13 cellular contexts compared by ENCODE assay signal in the genomic region with DNA sequence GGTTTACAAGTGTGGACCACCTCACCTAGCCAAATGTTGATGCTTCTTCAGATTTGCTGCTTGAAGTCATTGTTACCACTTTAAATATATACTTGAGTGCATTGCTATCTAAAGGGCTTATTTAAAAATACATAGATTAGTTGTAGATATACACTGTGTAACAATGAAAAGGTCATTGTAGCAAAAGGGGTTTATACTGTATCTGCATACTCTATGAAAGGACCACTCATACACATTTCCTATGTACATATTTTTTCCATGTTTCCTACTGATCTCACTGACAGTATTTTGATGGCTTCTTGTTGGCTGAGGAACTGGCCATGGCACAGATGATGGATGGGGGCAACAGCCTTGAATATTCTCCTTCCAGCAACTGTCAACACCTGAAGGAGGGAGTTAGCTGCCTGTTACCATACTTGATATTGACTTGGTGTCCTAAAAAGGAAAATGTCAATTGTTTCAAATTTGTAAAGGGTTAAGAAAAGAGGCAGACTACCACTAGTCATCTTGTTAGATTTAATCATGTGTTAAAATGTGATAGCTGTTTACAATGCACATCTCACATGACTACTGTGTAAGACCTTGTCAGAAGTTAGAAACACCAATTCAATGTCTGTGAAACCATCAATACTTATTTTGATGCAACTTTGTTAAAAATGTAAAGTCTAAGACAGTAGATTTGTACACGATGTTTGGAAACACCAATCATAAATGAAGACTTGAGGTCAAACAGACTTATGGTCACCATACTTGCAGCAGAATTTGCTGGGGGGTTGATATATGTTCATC. TPM values are rescaled to one million over a fixed set of nuclear protein-coding genes. Genes with fewer than 3 reads are reported as not detected.
A peak's percentile ranks its signal among the peaks of the same experiment; 100 is the strongest.
DNase-seq lines count a peak whose midpoint lies in the region; ATAC-seq, FAIRE-seq and TF ChIP-seq lines count a peak whose summit lies in the region.
"Had no signal": no experiment of that assay in that cellular context is flagged by ENCODE, and none has a peak within 500 bp of the region (broad histone marks: within the 10 kb centered on the region; RNA-seq: fewer than 3 reads in every experiment).

No MANE protein-coding gene starts in this region.

- H3K4me1 Mint-ChIP-seq in activated naive CD8-positive, alpha-beta T cell treated with anti-CD3 and anti-CD28 coated beads, Interleukin-2, amount 50 U/mL, for 24 hours: peaks cover 60% of the 10 kb centered on the region

- no peak for DNase-seq in GM12891 (ENCODE audit: insufficient read length, low spot score)
- DNase-seq in MM.1S: no peak
- DNase-seq in activated naive CD8-positive, alpha-beta T cell treated with anti-CD3 and anti-CD28 coated beads, Interleukin-2, amount 50 U/mL, for 24 hours: no peak
- DNase-seq in psoas muscle: no peak
- no peak for DNase-seq in pancreas
- no peak for DNase-seq in NCI-H1092 (lab: John Stamatoyannopoulos, UW)
- DNase-seq in effector CD4-positive, alpha-beta T cell: no peak
- DNase-seq in DMS79 treated with DMSO at 0.1 percent for 48 hours (lab: John Stamatoyannopoulos, UW): no peak
- DNase-seq: activated gamma-delta T cell treated with Interleukin-2 at 50 U/mL for 16 hours, DMS53, MG63 had no signal

- H3F3A ChIP-seq in MM.1S (ENCODE audit: insufficient read depth, low read length): peaks cover 27% of the 10 kb centered on the region

- H3K27ac Mint-ChIP-seq in activated naive CD8-positive, alpha-beta T cell treated with anti-CD3 and anti-CD28 coated beads, Interleukin-2, amount 50 U/mL, for 24 hours: peak overlapping the region; percentile 86

- peaks cover 20% of the 10 kb centered on the region for H3K4me1 ChIP-seq in MM.1S (ENCODE audit: low read length)
- peaks cover 60% of the 10 kb centered on the region for H3K4me1 ChIP-seq in psoas muscle
- H3K4me1 ChIP-seq in pancreas: peaks cover 0 to 13% (median 7%) of the 10 kb centered on the region in 3 donors

- H3K9me3 ChIP-seq in MM.1S (replicated peaks; ENCODE audit: insufficient read depth, low read length): no peaks in the 10 kb centered on the region
- no peaks in the 10 kb centered on the region for H3K9me3 ChIP-seq in psoas muscle
- H3K9me3 ChIP-seq in pancreas: no peaks in the 10 kb centered on the region
- H3K9me3 ChIP-seq: MG63, tibial nerve had no signal

- no peak overlapping the region for H2AFZ ChIP-seq in MM.1S (ENCODE audit: low read length)

- H3K9me2 ChIP-seq in MM.1S (replicated peaks; ENCODE audit: insufficient read depth, low read length): no peaks in the 10 kb centered on the region

- intact Hi-C loops in psoas muscle (cut with DNase I): no loop called here
- intact Hi-C loops in pancreas (cut with DNase I): no loop called here

- TF ChIP-seq POLR2A in GM12891 (IDR thresholded peaks at IDR 0.05; ENCODE audit: low read depth, low read length): no peak

- ATAC-seq in activated naive CD8-positive, alpha-beta T cell treated with anti-CD3 and anti-CD28 coated beads, Interleukin-2, amount 50 U/mL, for 24 hours: peak; percentile 59
- ATAC-seq in psoas muscle (no peak), pancreas (no peak)

- WGBS in psoas muscle, 3 donors: 79 to 90% (median 79%) methylated on average over 1 of the region's 1 CpG
- 84 to 93% methylated on average over 1 of the region's 1 CpG for WGBS in pancreas, 2 donors

- no peaks in the 10 kb centered on the region for H3K9me3 Mint-ChIP-seq in activated naive CD8-positive, alpha-beta T cell treated with anti-CD3 and anti-CD28 coated beads, Interleukin-2, amount 50 U/mL, for 24 hours

- H3K27ac ChIP-seq in MM.1S (ENCODE audit: low read length) (peak overlapping the region; percentile 73), psoas muscle (peak overlapping the region; percentile 52), pancreas (no peak overlapping the region)

- peaks cover 89% of the 10 kb centered on the region for H3K79me2 ChIP-seq in MM.1S (ENCODE audit: low read length)

- peak overlapping the region; percentile 67 for H3K4me3 Mint-ChIP-seq in activated naive CD8-positive, alpha-beta T cell treated with anti-CD3 and anti-CD28 coated beads, Interleukin-2, amount 50 U/mL, for 24 hours

- no peaks in the 10 kb centered on the region for H4K20me1 ChIP-seq in MM.1S (ENCODE audit: insufficient read depth, low read length)

- H3K4me3 ChIP-seq in MM.1S (ENCODE audit: low read length): no peak overlapping the region
- no peak overlapping the region for H3K4me3 ChIP-seq in psoas muscle
- H3K4me3 ChIP-seq in pancreas: no peak overlapping the region
- H3K4me3 ChIP-seq: MG63, tibial nerve had no signal

- H3K36me3 ChIP-seq in MM.1S (replicated peaks; ENCODE audit: insufficient read depth, low read length): no peaks in the 10 kb centered on the region; the same call in 1 of the 2 replicates
- H3K36me3 ChIP-seq in psoas muscle (ENCODE audit: insufficient read depth in 1 of 2, low read depth in 1 of 2): no peaks in the 10 kb centered on the region
- H3K36me3 ChIP-seq in pancreas: no peaks in the 10 kb centered on the region

- no peak overlapping the region for H3K9ac ChIP-seq in MM.1S (ENCODE audit: low read length)

- no peaks in the 10 kb centered on the region for H3K27me3 Mint-ChIP-seq in activated naive CD8-positive, alpha-beta T cell treated with anti-CD3 and anti-CD28 coated beads, Interleukin-2, amount 50 U/mL, for 24 hours

- H3K4me2 ChIP-seq in MM.1S (ENCODE audit: low read depth, low read length): peak overlapping the region; percentile 79

- TF ChIP-seq CTCF in MM.1S (IDR thresholded peaks at IDR 0.05; ENCODE audit: low read length): no peak
- no peak for TF ChIP-seq CTCF in psoas muscle (IDR thresholded peaks at IDR 0.05)
- TF ChIP-seq CTCF in pancreas (IDR thresholded peaks at IDR 0.05): no peak

- FAIRE-seq in GM12891 (lab: Jason Lieb, UNC) (peak; percentile 81), pancreas (lab: Jason Lieb, UNC) (no peak)
- FAIRE-seq: islet of Langerhans had no signal

- H3K27me3 ChIP-seq in MM.1S (replicated peaks; ENCODE audit: insufficient read depth, low read length) (no peaks in the 10 kb centered on the region), psoas muscle (ENCODE audit: insufficient read depth in 3 of 3, low read length in 2 of 3) (no peaks in the 10 kb centered on the region), pancreas (no peaks in the 10 kb centered on the region)
- H3K27me3 ChIP-seq: MG63, tibial nerve had no signal

- H3K36me3 Mint-ChIP-seq in activated naive CD8-positive, alpha-beta T cell treated with anti-CD3 and anti-CD28 coated beads, Interleukin-2, amount 50 U/mL, for 24 hours (ENCODE audit: low read depth): peaks cover 33% of the 10 kb centered on the region

TF ChIP-seq in GM12891, 5 proteins besides CTCF, POLR2A, EP300 and RAD21:
- TF ChIP-seq TAF1 (IDR thresholded peaks at IDR 0.05; ENCODE audit: low read depth, low read length) (no peak), PAX5 (IDR thresholded peaks at IDR 0.05; ENCODE audit: insufficient read depth, low read length, severe bottlenecking) (no peak), POU2F2 (IDR thresholded peaks at IDR 0.05; ENCODE audit: low read depth, low read length) (no peak), POLR2AphosphoS5 (IDR thresholded peaks at IDR 0.05; ENCODE audit: low read depth, low read length) (no peak), SPI1 (IDR thresholded peaks at IDR 0.05; ENCODE audit: low read depth, low read length) (no peak)

RNA-seq across cellular contexts. Expression of a gene that starts 33.5 kb away (rescaled TPM):
- 38.2 TPM for polyA plus RNA-seq in GM12891 (2012; ENCODE audit: low read depth, missing spikeins)
- total RNA-seq in psoas muscle: 100 to 1,000 TPM; 131 to 164 (median 149) TPM
- polyA plus RNA-seq in psoas muscle: 100 to 1,000 TPM in 2 of 3 donors, 10 to 100 TPM in 1; 76.5 to 170 (median 116) TPM
- total RNA-seq in pancreas: 10 to 100 TPM; 27.4 to 62.9 (median 50.0) TPM
- 10 to 100 TPM; 16.5 to 29.1 TPM for polyA plus RNA-seq in pancreas

Comparison
In these comparisons a context has a peak if more than half of its experiments do, and no peak if none do; other contexts are left out.
1. H3K27ac ChIP-seq: peak in MM.1S (single experiment) and psoas muscle (single experiment); none in pancreas (0 of 4).